Comparison of ENCODE assay signal across 1 cellular context in the genomic region with DNA sequence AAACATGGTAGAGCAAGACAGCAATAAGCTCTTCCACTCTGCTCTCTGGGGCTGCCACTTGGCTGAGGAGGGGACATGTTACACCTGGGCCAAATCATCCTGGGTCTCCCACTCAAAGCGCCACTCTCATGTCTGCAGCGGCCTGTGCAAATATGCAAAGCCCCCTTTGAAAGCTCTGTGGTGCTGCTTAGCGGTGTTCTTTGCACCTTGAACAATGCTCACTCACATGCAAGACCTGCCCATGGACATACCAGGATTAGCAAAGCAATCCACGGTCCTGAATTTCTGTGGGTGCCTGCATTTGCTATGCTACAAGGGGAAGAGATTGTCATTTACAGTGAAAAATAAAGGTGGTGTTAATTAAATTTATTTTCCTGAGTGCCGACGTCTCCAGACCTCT.
TF ChIP-seq lines count a peak whose summit lies in the region.

No MANE protein-coding gene starts in this region.

TF ChIP-seq in HepG2, 621 proteins besides CTCF, POLR2A, EP300 and RAD21:
- TF ChIP-seq, protein P1, sequence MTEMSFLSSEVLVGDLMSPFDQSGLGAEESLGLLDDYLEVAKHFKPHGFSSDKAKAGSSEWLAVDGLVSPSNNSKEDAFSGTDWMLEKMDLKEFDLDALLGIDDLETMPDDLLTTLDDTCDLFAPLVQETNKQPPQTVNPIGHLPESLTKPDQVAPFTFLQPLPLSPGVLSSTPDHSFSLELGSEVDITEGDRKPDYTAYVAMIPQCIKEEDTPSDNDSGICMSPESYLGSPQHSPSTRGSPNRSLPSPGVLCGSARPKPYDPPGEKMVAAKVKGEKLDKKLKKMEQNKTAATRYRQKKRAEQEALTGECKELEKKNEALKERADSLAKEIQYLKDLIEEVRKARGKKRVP (CRISPR knock-in tag; IDR thresholded peaks at IDR 0.05), result no peak
- TF ChIP-seq TEAD3 (CRISPR knock-in tag; optimal IDR thresholded peaks at IDR 0.05; ENCODE audit: borderline replicate concordance) (peak; percentile 8), PITX1 (CRISPR knock-in tag; IDR thresholded peaks at IDR 0.05) (peak; percentile 80), SOX5 (CRISPR knock-in tag; IDR thresholded peaks at IDR 0.05; ENCODE audit: borderline replicate concordance) (peak; percentile 30; the same call in 1 of the 2 replicates), RFX5 (IDR thresholded peaks at IDR 0.05; ENCODE audit: low read depth, low read length) (no peak), SOX13 (IDR thresholded peaks at IDR 0.05) (no peak), SOX13 (CRISPR knock-in tag; conservative IDR thresholded peaks at IDR 0.05 in 1 of 2, IDR thresholded peaks at IDR 0.05 in 1 of 2) (peak in 1 of 2 experiments; percentile 67; a peak in 2 of 4 replicates), ZNF292 (CRISPR knock-in tag; IDR thresholded peaks at IDR 0.05; ENCODE audit: borderline replicate concordance, low read depth) (peak; percentile 42; the same call in 1 of the 2 replicates), NONO (IDR thresholded peaks at IDR 0.05) (no peak), NONO (CRISPR knock-in tag; conservative IDR thresholded peaks at IDR 0.05) (0 out of 2 replicates have a peak, but pooled peaks have one; percentile 27), ZBTB7B (CRISPR knock-in tag; IDR thresholded peaks at IDR 0.05) (peak; percentile 72), HNF4A (CRISPR knock-in tag; IDR thresholded peaks at IDR 0.05) (peak; percentile 71), SOX6 (IDR thresholded peaks at IDR 0.05) (no peak), SOX6 (CRISPR knock-in tag; IDR thresholded peaks at IDR 0.05) (peak; percentile 51; the same call in 1 of the 2 replicates), SALL1 (CRISPR knock-in tag; IDR thresholded peaks at IDR 0.05) (peak; percentile 40; the same call in 1 of the 2 replicates), ZC3H13 (CRISPR knock-in tag; IDR thresholded peaks at IDR 0.05) (no peak), BHLHE40 (IDR thresholded peaks at IDR 0.05; ENCODE audit: low read length) (peak; percentile 52; the same call in 1 of the 2 replicates)
- TF ChIP-seq, protein P2, sequence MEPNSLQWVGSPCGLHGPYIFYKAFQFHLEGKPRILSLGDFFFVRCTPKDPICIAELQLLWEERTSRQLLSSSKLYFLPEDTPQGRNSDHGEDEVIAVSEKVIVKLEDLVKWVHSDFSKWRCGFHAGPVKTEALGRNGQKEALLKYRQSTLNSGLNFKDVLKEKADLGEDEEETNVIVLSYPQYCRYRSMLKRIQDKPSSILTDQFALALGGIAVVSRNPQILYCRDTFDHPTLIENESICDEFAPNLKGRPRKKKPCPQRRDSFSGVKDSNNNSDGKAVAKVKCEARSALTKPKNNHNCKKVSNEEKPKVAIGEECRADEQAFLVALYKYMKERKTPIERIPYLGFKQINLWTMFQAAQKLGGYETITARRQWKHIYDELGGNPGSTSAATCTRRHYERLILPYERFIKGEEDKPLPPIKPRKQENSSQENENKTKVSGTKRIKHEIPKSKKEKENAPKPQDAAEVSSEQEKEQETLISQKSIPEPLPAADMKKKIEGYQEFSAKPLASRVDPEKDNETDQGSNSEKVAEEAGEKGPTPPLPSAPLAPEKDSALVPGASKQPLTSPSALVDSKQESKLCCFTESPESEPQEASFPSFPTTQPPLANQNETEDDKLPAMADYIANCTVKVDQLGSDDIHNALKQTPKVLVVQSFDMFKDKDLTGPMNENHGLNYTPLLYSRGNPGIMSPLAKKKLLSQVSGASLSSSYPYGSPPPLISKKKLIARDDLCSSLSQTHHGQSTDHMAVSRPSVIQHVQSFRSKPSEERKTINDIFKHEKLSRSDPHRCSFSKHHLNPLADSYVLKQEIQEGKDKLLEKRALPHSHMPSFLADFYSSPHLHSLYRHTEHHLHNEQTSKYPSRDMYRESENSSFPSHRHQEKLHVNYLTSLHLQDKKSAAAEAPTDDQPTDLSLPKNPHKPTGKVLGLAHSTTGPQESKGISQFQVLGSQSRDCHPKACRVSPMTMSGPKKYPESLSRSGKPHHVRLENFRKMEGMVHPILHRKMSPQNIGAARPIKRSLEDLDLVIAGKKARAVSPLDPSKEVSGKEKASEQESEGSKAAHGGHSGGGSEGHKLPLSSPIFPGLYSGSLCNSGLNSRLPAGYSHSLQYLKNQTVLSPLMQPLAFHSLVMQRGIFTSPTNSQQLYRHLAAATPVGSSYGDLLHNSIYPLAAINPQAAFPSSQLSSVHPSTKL (CRISPR knock-in tag; IDR thresholded peaks at IDR 0.05), result 0 out of 2 replicates have a peak, but pooled peaks have one; percentile 12
